In genomic region chrX:72620550-72621145, GRCh38 we compare ENCODE assay signal across 1 cellular context.
TF ChIP-seq lines count a peak whose summit lies in the region.

No MANE protein-coding gene starts in this region.

TF ChIP-seq in WTC11, 78 proteins besides CTCF, POLR2A, EP300 and RAD21 (continued from another document):
- TF ChIP-seq HMGXB4 (CRISPR knock-in tag; IDR thresholded peaks at IDR 0.05), result no peak
- no peak for TF ChIP-seq ZNF317 (CRISPR knock-in tag; IDR thresholded peaks at IDR 0.05; ENCODE audit: borderline replicate concordance, low read depth)
- no peak for TF ChIP-seq CREB1 (CRISPR knock-in tag; IDR thresholded peaks at IDR 0.05)
